ENCODE assay signal across 8 cellular contexts in genomic region chr5:132272341-132273210, GRCh38. TPM values are rescaled to one million over a fixed set of nuclear protein-coding genes. Genes with fewer than 3 reads are reported as not detected.
A peak's percentile ranks its signal among the peaks of the same experiment; 100 is the strongest.
DNase-seq lines count a peak whose midpoint lies in the region; ATAC-seq, FAIRE-seq and TF ChIP-seq lines count a peak whose summit lies in the region.

No MANE protein-coding gene starts in this region.

- H3K36me3 Mint-ChIP-seq in T-cell, result no peaks in the 10 kb centered on the region
- H3K36me3 Mint-ChIP-seq in activated naive CD8-positive, alpha-beta T cell treated with anti-CD3 and anti-CD28 coated beads, Interleukin-2, amount 50 U/mL, for 24 hours (ENCODE audit: low read depth), result no peaks in the 10 kb centered on the region

- H3K27ac Mint-ChIP-seq in T-cell, result no peak overlapping the region
- no peak overlapping the region for H3K27ac Mint-ChIP-seq in activated naive CD8-positive, alpha-beta T cell treated with anti-CD3 and anti-CD28 coated beads, Interleukin-2, amount 50 U/mL, for 24 hours

- peak; percentile 87 for TF ChIP-seq CTCF in D721Med (IDR thresholded peaks at IDR 0.05; ENCODE audit: insufficient read depth, missing control alignments)
- peak; percentile 91 for TF ChIP-seq CTCF in LNCAP (IDR thresholded peaks at IDR 0.05)

- peaks cover 0 to 13% (median 10%) of the 10 kb centered on the region in 3 donors for H3K4me1 Mint-ChIP-seq in T-cell
- H3K4me1 Mint-ChIP-seq in activated naive CD8-positive, alpha-beta T cell treated with anti-CD3 and anti-CD28 coated beads, Interleukin-2, amount 50 U/mL, for 24 hours, result peaks cover 24% of the 10 kb centered on the region

- no peaks in the 10 kb centered on the region for H3K9me3 Mint-ChIP-seq in T-cell
- no peaks in the 10 kb centered on the region for H3K9me3 Mint-ChIP-seq in activated naive CD8-positive, alpha-beta T cell treated with anti-CD3 and anti-CD28 coated beads, Interleukin-2, amount 50 U/mL, for 24 hours

- H3K4me3 Mint-ChIP-seq in T-cell, result peak overlapping the region in 1 of 3 donors; percentile 64
- H3K4me3 Mint-ChIP-seq in activated naive CD8-positive, alpha-beta T cell treated with anti-CD3 and anti-CD28 coated beads, Interleukin-2, amount 50 U/mL, for 24 hours, result no peak overlapping the region

- no peak for FAIRE-seq in D721Med (lab: Jason Lieb, UNC)

- DNase-seq in D721Med (ENCODE audit: insufficient read length, low spot score), result peak; percentile 79
- DNase-seq in T-cell, result peak in 27 of 34 experiments; percentile 25 to 65 (median 52)
- peak; percentile 82 for DNase-seq in activated naive CD8-positive, alpha-beta T cell treated with anti-CD3 and anti-CD28 coated beads, Interleukin-2, amount 50 U/mL, for 24 hours
- DNase-seq in hippocampal formation (lab: John Stamatoyannopoulos, UW), result peak; percentile 7 to 36
- peak; percentile 81 for DNase-seq in stimulated activated CD4-positive, alpha-beta T cell treated with anti-CD3 and anti-CD28 coated beads, Interleukin-15, amount 100 ng/mL, for 24 hours
- no peak for DNase-seq in mesenteric fat pad (ENCODE audit: low spot score)

- CTCF ChIA-PET in T-cell (lab: Charles Lee), result interaction anchor here in 1 of 2 donors (0.7 to 1.3 kb wide), 2 partner anchors 22 to 117 kb away, joined by 3 to 4 read pairs; partner anchors contain the start of gene SLC22A4

- peak in 2 of 4 experiments; percentile 25 to 38 for ATAC-seq in T-cell (replicated peaks in 1 of 4)
- ATAC-seq in activated naive CD8-positive, alpha-beta T cell treated with anti-CD3 and anti-CD28 coated beads, Interleukin-2, amount 50 U/mL, for 24 hours, result no peak
- no peak for ATAC-seq in GM19463 (IDR thresholded peaks at IDR 0.05; ENCODE audit: unreplicated experiment)

- peaks cover 9 to 18% of the 10 kb centered on the region in 2 donors for H3K27me3 Mint-ChIP-seq in T-cell
- H3K27me3 Mint-ChIP-seq in activated naive CD8-positive, alpha-beta T cell treated with anti-CD3 and anti-CD28 coated beads, Interleukin-2, amount 50 U/mL, for 24 hours, result peaks cover 5% of the 10 kb centered on the region

- POLR2A ChIA-PET in T-cell (lab: Charles Lee), result no interaction called here

RNA-seq across cellular contexts. Expression of gene PDLIM4, which starts 15.1 kb away (rescaled TPM):
- total RNA-seq in T-cell, result not detected
- total RNA-seq in mesenteric fat pad, result 23.1 TPM

RNA-seq across cellular contexts. Expression of gene SLC22A4, which starts 21.6 kb away (rescaled TPM):
- under 1 TPM in 1 of 5 donors, not detected in 4; 0.20 TPM for total RNA-seq in T-cell
- total RNA-seq in mesenteric fat pad, result 5.4 TPM

RNA-seq across cellular contexts. Expression of gene P4HA2, which starts 44.9 kb away (rescaled TPM):
- total RNA-seq in T-cell (under 1 TPM in 3 of 5 donors, not detected in 2; 0.50 to 0.99 (median 0.98) TPM), mesenteric fat pad (15.7 TPM)

Comparison
In these comparisons a context has a peak if more than half of its experiments do, and no peak if none do; other contexts are left out.
1. RNA of gene PDLIM4, which starts 15.1 kb away (total RNA-seq): 23.1 TPM in mesenteric fat pad (single experiment); not detected in T-cell; every median in the first group is over 10 times any median in the second.